In genomic region chr6:143687604-143688003, GRCh38 we compare ENCODE assay signal across 22 cellular contexts. TPM values are rescaled to one million over a fixed set of nuclear protein-coding genes. Genes with fewer than 3 reads are reported as not detected.
DNase-seq lines count a peak whose midpoint lies in the region; ATAC-seq and TF ChIP-seq lines count a peak whose summit lies in the region.
"Had no signal": no experiment of that assay in that cellular context is flagged by ENCODE, and none has a peak within 500 bp of the region (broad histone marks: within the 10 kb centered on the region; RNA-seq: fewer than 3 reads in every experiment).

No MANE protein-coding gene starts in this region.

- DNase-seq in left ventricle myocardium inferior (no peak), Right ventricle myocardium inferior (ENCODE audit: missing footprints) (no peak), gastrocnemius medialis (no peak), NCI-H1417 (lab: John Stamatoyannopoulos, UW) (no peak)
- DNase-seq in activated CD8-positive, alpha-beta memory T cell treated with anti-CD3 and anti-CD28 coated beads, Interleukin-2, amount 50 U/mL, for 4 hours, result no peak
- DNase-seq: brain microvascular endothelial cell, dorsolateral prefrontal cortex, mesendoderm, NCI-H1048, NCI-H2107, NCI-H526 treated with DMSO at 0.1 percent for 48 hours, OCI-M1, SJCRH30, T-helper 17 cell had no signal

- H3K27me3 ChIP-seq in left ventricle myocardium inferior (ENCODE audit: low read depth) (no peaks in the 10 kb centered on the region), gastroesophageal sphincter (no peaks in the 10 kb centered on the region), gastrocnemius medialis (no peaks in the 10 kb centered on the region)
- H3K27me3 ChIP-seq: BLaER1 treated with 17β-estradiol and CSF1 and Interleukin-3, amounts not matched to agents 10 nM and 100 nM; brain microvascular endothelial cell; dorsolateral prefrontal cortex; SJCRH30 had no signal

- in situ Hi-C loops in gastrocnemius medialis (cut with MboI; ENCODE audit: low sequenced_read_pairs in 4 of 4), result no loop called here

- no peak for TF ChIP-seq CTCF in left ventricle myocardium inferior (IDR thresholded peaks at IDR 0.05; ENCODE audit: borderline replicate concordance)
- TF ChIP-seq CTCF in gastroesophageal sphincter (IDR thresholded peaks at IDR 0.05), result no peak
- TF ChIP-seq CTCF in gastrocnemius medialis (IDR thresholded peaks at IDR 0.05 in 4 of 5, conservative IDR thresholded peaks at IDR 0.05 in 1 of 5), result no peak

- H3K4me3 ChIP-seq in left ventricle myocardium inferior, result no peak overlapping the region
- H3K4me3 ChIP-seq in gastroesophageal sphincter, result no peak overlapping the region
- no peak overlapping the region for H3K4me3 ChIP-seq in gastrocnemius medialis
- H3K4me3 ChIP-seq: A549; BLaER1 treated with 17β-estradiol and CSF1 and Interleukin-3, amounts not matched to agents 10 nM and 100 nM; SJCRH30 had no signal

- TF ChIP-seq POLR2A in gastroesophageal sphincter (IDR thresholded peaks at IDR 0.05) (no peak), gastrocnemius medialis (IDR thresholded peaks at IDR 0.05) (no peak)

- peaks cover 11% of the 10 kb centered on the region for H3K9me3 ChIP-seq in left ventricle myocardium inferior (replicated peaks)
- H3K9me3 ChIP-seq in gastroesophageal sphincter, result peaks cover 0 to 9% (median 0%) of the 10 kb centered on the region in 3 donors
- H3K9me3 ChIP-seq in gastrocnemius medialis, result no peaks in the 10 kb centered on the region
- H3K9me3 ChIP-seq: SJCRH30 had no signal

- no peak for TF ChIP-seq EP300 in gastroesophageal sphincter (IDR thresholded peaks at IDR 0.05)

- H3K4me1 ChIP-seq in left ventricle myocardium inferior (peaks cover 73% of the 10 kb centered on the region), gastroesophageal sphincter (peaks cover 20 to 63% (median 29%) of the 10 kb centered on the region in 3 donors), gastrocnemius medialis (peaks cover 18 to 31% of the 10 kb centered on the region in 2 donors)

- intact Hi-C loops in left ventricle myocardium inferior (cut with micrococcal nuclease), result no loop called here
- intact Hi-C loops in Right ventricle myocardium inferior (cut with DNase I), result no loop called here
- intact Hi-C loops in gastrocnemius medialis (cut with DNase I; ENCODE audit: low total_unique reads), result no loop called here

- peak overlapping the region; percentile 50 for H3K27ac ChIP-seq in left ventricle myocardium inferior (replicated peaks)
- peak overlapping the region; percentile 34 to 76 (median 74) for H3K27ac ChIP-seq in gastroesophageal sphincter
- peak overlapping the region in 3 of 4 donors; percentile 17 to 36 (median 33) for H3K27ac ChIP-seq in gastrocnemius medialis
- H3K27ac ChIP-seq: A549; BLaER1 treated with 17β-estradiol and CSF1 and Interleukin-3, amounts not matched to agents 10 nM and 100 nM; brain microvascular endothelial cell; KMS-11; SJCRH30 had no signal

- ATAC-seq in Right ventricle myocardium inferior, result no peak
- no peak for ATAC-seq in gastroesophageal sphincter
- no peak for ATAC-seq in gastrocnemius medialis
- ATAC-seq in GM21367 (IDR thresholded peaks at IDR 0.05; ENCODE audit: unreplicated experiment), result no peak
- no peak for ATAC-seq in GM21619 (IDR thresholded peaks at IDR 0.05; ENCODE audit: unreplicated experiment)
- ATAC-seq: A549; activated naive CD4-positive, alpha-beta T cell treated with anti-CD3 and anti-CD28 coated beads, Interleukin-2, amount 50 U/mL, for 72 hours; esophagus mucosa; T-helper 17 cell had no signal

- 13 to 28% methylated on average over 2 of the region's 2 CpGs for WGBS in gastroesophageal sphincter (ENCODE audit: low coverage in 1 of 2), 2 donors

- H3K36me3 ChIP-seq in left ventricle myocardium inferior (no peaks in the 10 kb centered on the region), gastroesophageal sphincter (no peaks in the 10 kb centered on the region), gastrocnemius medialis (no peaks in the 10 kb centered on the region)
- H3K36me3 ChIP-seq: BLaER1 treated with 17β-estradiol and CSF1 and Interleukin-3, amounts not matched to agents 10 nM and 100 nM; brain microvascular endothelial cell; SJCRH30 had no signal

RNA-seq across cellular contexts. Expression of gene PHACTR2, which starts 9.8 kb away (rescaled TPM):
- total RNA-seq in left ventricle myocardium inferior (71.0 TPM), Right ventricle myocardium inferior (75.9 TPM), gastroesophageal sphincter (100 to 1,000 TPM in 1 of 4 donors, 10 to 100 TPM in 3; 61.3 to 122 (median 86.0) TPM), gastrocnemius medialis (10 to 100 TPM; 25.4 to 31.8 (median 26.1) TPM)
